28 cellular contexts compared by ENCODE assay signal in genomic region chr10:1141261-1141660, GRCh38.
"Had no signal": no experiment of that assay in that cellular context is flagged by ENCODE, and none has a peak within 500 bp of the region (broad histone marks: within the 10 kb centered on the region; RNA-seq: fewer than 3 reads in every experiment).

No MANE protein-coding gene starts in this region.

- ATAC-seq: left colon; left lung; lower lobe of right lung; naive thymus-derived CD8-positive, alpha-beta T cell; stimulated activated memory B cell treated with anti-CD40 and anti-IgM and Interleukin-4, amounts not matched to agents 10 μg/mL and 1 μg/mL and 100 μg/mL, for 72 hours had no signal

- H3K27me3 ChIP-seq: left lung, ovary, right atrium auricular region, right lobe of liver, stomach, testis, thyroid gland, transverse colon, upper lobe of left lung had no signal

- H3K4me3 ChIP-seq: left lung, lower lobe of right lung, ovary, right atrium auricular region, right lobe of liver, smooth muscle cell, stomach, testis, thyroid gland, transverse colon, upper lobe of left lung had no signal

- H3K9me3 ChIP-seq: neutrophil, ovary, testis, thyroid gland had no signal

- H3K4me1 Mint-ChIP-seq: nephron; neural crest cell; stimulated activated memory B cell treated with anti-CD40 and anti-IgM and Interleukin-4, amounts not matched to agents 10 μg/mL and 1 μg/mL and 100 μg/mL, for 72 hours had no signal

- H3K27ac Mint-ChIP-seq: naive thymus-derived CD8-positive, alpha-beta T cell; nephron; progenitor cell of endocrine pancreas; stimulated activated memory B cell treated with anti-CD40 and anti-IgM and Interleukin-4, amounts not matched to agents 10 μg/mL and 1 μg/mL and 100 μg/mL, for 72 hours had no signal

- H3K27me3 Mint-ChIP-seq: progenitor cell of endocrine pancreas had no signal

- H3K27ac ChIP-seq: left lung, lower lobe of right lung, neutrophil, ovary, right atrium auricular region, right lobe of liver, stomach, testis, thyroid gland, transverse colon, upper lobe of left lung had no signal

- H3K4me1 ChIP-seq: left lung, lower lobe of right lung, right atrium auricular region, right lobe of liver, stomach, testis, thyroid gland, upper lobe of left lung had no signal

- H3K36me3 ChIP-seq: left lung, lower lobe of right lung, neutrophil, ovary, right atrium auricular region, right lobe of liver, stomach, thyroid gland, transverse colon, upper lobe of left lung had no signal

- H3K4me2 ChIP-seq: smooth muscle cell had no signal

- DNase-seq: hippocampal formation; kidney; left colon; left lung; lower lobe of right lung; mammary epithelial cell; mesenchymal stem cell; naive thymus-derived CD8-positive, alpha-beta T cell; occipital lobe; ovary; right lobe of liver; stimulated activated CD4-positive, alpha-beta T cell treated with anti-CD3 and anti-CD28 coated beads, Interleukin-1b, Interleukin-23, amount 100 ng/mL, for 48 hours; stimulated activated CD4-positive, alpha-beta T cell treated with anti-CD3 and anti-CD28 coated beads, Interleukin-2, amount 100 ng/mL, for 48 hours; stimulated activated CD4-positive, alpha-beta T cell treated with anti-CD3 and anti-CD28 coated beads, Interleukin-4, amount 100 ng/mL, for 4 hours; stimulated activated CD8-positive, alpha-beta memory T cell treated with anti-CD3 and anti-CD28 coated beads, Interleukin-4, amount 100 ng/mL, for 48 hours; stimulated activated naive CD4-positive, alpha-beta T cell treated with Interleukin-2 at 50 U/mL for 16 hours; stomach; testis; thyroid gland; transverse colon; upper lobe of left lung had no signal

- H3K4me3 Mint-ChIP-seq: naive thymus-derived CD8-positive, alpha-beta T cell; nephron; neural crest cell; stimulated activated memory B cell treated with anti-CD40 and anti-IgM and Interleukin-4, amounts not matched to agents 10 μg/mL and 1 μg/mL and 100 μg/mL, for 72 hours had no signal
